ENCODE assay signal across 8 cellular contexts in genomic region chr17:65278050-65278819, GRCh38.
DNase-seq lines count a peak whose midpoint lies in the region; ATAC-seq and TF ChIP-seq lines count a peak whose summit lies in the region.

No MANE protein-coding gene starts in this region.

- no peak overlapping the region for H4K5ac ChIP-seq in IMR-90 (ENCODE audit: low read depth, low read length)

- no peak overlapping the region for H3K14ac ChIP-seq in IMR-90 (replicated peaks; ENCODE audit: low read depth, low read length)

- ATAC-seq in IMR-90 (ENCODE audit: low read depth), result peak; percentile 97
- no peak for ATAC-seq in T-helper 17 cell
- ATAC-seq in upper lobe of right lung, result peak; percentile 89
- ATAC-seq in GM21360 (IDR thresholded peaks at IDR 0.05; ENCODE audit: unreplicated experiment), result no peak
- ATAC-seq in esophagus mucosa, result no peak

- no peak overlapping the region for H3K9ac ChIP-seq in IMR-90 (ENCODE audit: low read depth, low read length)

- CTCF ChIA-PET in IMR-90 (lab: Yijun Ruan, JAX), result interaction anchor here (0.8 to 1.3 kb wide), 4 partner anchors 13 to 890 kb away, joined by 3 to 4 read pairs (median 4); no protein-coding TSS in a partner anchor

- no peak overlapping the region for H2BK20ac ChIP-seq in IMR-90 (ENCODE audit: low read depth, low read length)

- peak overlapping the region; percentile 67 for H3K27ac Mint-ChIP-seq in T-helper 17 cell

- H3K4me1 ChIP-seq in IMR-90 (ENCODE audit: control insufficient read depth, insufficient read depth, low read length) (peaks cover 3% of the 10 kb centered on the region; the same call in 1 of the 2 replicates), upper lobe of right lung (no peaks in the 10 kb centered on the region)

- peaks cover 2% of the 10 kb centered on the region; the same call in 1 of the 2 replicates for H3K9me1 ChIP-seq in IMR-90 (ENCODE audit: insufficient read depth, low read length)

- H3K36me3 ChIP-seq in IMR-90 (ENCODE audit: control insufficient read depth, insufficient read depth, low read length) (no peaks in the 10 kb centered on the region), upper lobe of right lung (no peaks in the 10 kb centered on the region)

- H3K18ac ChIP-seq in IMR-90 (ENCODE audit: low read depth, low read length), result no peak overlapping the region

- no peak overlapping the region for H2BK120ac ChIP-seq in IMR-90 (ENCODE audit: low read depth, low read length)

- no peak overlapping the region for H2BK5ac ChIP-seq in IMR-90 (ENCODE audit: low read depth, low read length, poor library complexity, severe bottlenecking)

- TF ChIP-seq POLR2A in IMR-90 (IDR thresholded peaks at IDR 0.05; ENCODE audit: low read depth, low read length), result no peak

- no peak overlapping the region for H3K4ac ChIP-seq in IMR-90 (ENCODE audit: low read depth, low read length)

- peak; percentile 72 for TF ChIP-seq CTCF in IMR-90 (conservative IDR thresholded peaks at IDR 0.05; ENCODE audit: low read depth, low read length)
- TF ChIP-seq CTCF in dorsolateral prefrontal cortex (IDR thresholded peaks at IDR 0.05 in 54 of 56, conservative IDR thresholded peaks at IDR 0.05 in 2 of 56; ENCODE audit: low read depth in 1 of 56, partially characterized antibody in 56 of 56), result peak in 51 of 56 donors; percentile 7 to 64 (median 47)
- peak; percentile 68 for TF ChIP-seq CTCF in upper lobe of right lung (IDR thresholded peaks at IDR 0.05)

- no peaks in the 10 kb centered on the region for H3K79me1 ChIP-seq in IMR-90 (ENCODE audit: low read depth in 1 of 2, low read length in 2 of 2)

- H3K56ac ChIP-seq in IMR-90 (ENCODE audit: extremely low read depth, insufficient read depth, low read length), result no peak overlapping the region

- H3K36me3 Mint-ChIP-seq in T-helper 17 cell (ENCODE audit: low read depth), result no peaks in the 10 kb centered on the region

- dilution Hi-C loops in IMR-90 (cut with HindIII; ENCODE audit: low sequenced_read_pairs, unreplicated experiment), result no loop called here

- 0 out of 2 replicates have a peak overlapping the region, but pooled peaks have one; percentile 61 for H3K4me2 ChIP-seq in IMR-90 (ENCODE audit: low read depth, low read length)

- H3K27me3 ChIP-seq in IMR-90 (ENCODE audit: control insufficient read depth, insufficient read depth, low read length) (peaks cover 4% of the 10 kb centered on the region), dorsolateral prefrontal cortex (peaks cover 0 to 3% (median 0%) of the 10 kb centered on the region in 45 donors), upper lobe of right lung (no peaks in the 10 kb centered on the region)

- no peak overlapping the region for H4K8ac ChIP-seq in IMR-90 (ENCODE audit: low read depth in 2 of 2, low read length in 2 of 2)

- in situ Hi-C loops in IMR-90 (cut with MboI; ENCODE audit: low sequenced_read_pairs), result no loop called here

- WGBS in IMR-90 (ENCODE audit: extremely low coverage in 2 of 2, insufficient read length in 1 of 2), 2 experiments, result 5% methylated on average over 4 of the region's 12 CpGs; no CpG with 5 or more reads in 1 of the 2 experiments

- H2AK9ac ChIP-seq in IMR-90 (replicated peaks; ENCODE audit: low read depth, low read length, poor library complexity), result peak overlapping the region; percentile 57

- no peak overlapping the region for H4K91ac ChIP-seq in IMR-90 (ENCODE audit: insufficient read depth, low read depth, low read length)

- H3K23ac ChIP-seq in IMR-90 (ENCODE audit: low read depth, low read length), result no peak overlapping the region

- peaks cover 21% of the 10 kb centered on the region for H3K27me3 Mint-ChIP-seq in T-helper 17 cell

- H3K4me3 Mint-ChIP-seq in T-helper 17 cell, result peak overlapping the region; percentile 36

- DNase-seq in DMS114 treated with DMSO at 0.1 percent for 48 hours (lab: John Stamatoyannopoulos, UW; ENCODE audit: unreplicated experiment) (peak; percentile 41), IMR-90 (peak; percentile 62), T-helper 17 cell (no peak), dorsolateral prefrontal cortex (peak in 2 of 10 donors; percentile 25 to 31), lung microvascular endothelial cell (ENCODE audit: low read depth in 2 of 2) (peak; percentile 73 to 84), upper lobe of right lung (no peak)

- H3K4me3 ChIP-seq in IMR-90 (ENCODE audit: insufficient read depth, low read depth, low read length) (no peak overlapping the region), dorsolateral prefrontal cortex (peak overlapping the region in 1 of 59 donors; percentile 15), upper lobe of right lung (no peak overlapping the region)

- no peak overlapping the region for H2BK15ac ChIP-seq in IMR-90 (ENCODE audit: low read depth, low read length)

- no TSS peak for BruUV-seq in IMR-90 (replicated peaks; lab: Mats Ljungman, UMichigan)

- no peaks in the 10 kb centered on the region for H4K20me1 ChIP-seq in IMR-90 (ENCODE audit: insufficient read depth, low read length)

- peak; percentile 84 for TF ChIP-seq RAD21 in IMR-90 (IDR thresholded peaks at IDR 0.05; ENCODE audit: low read length)

- peaks cover 5% of the 10 kb centered on the region for H3K4me1 Mint-ChIP-seq in T-helper 17 cell

- POLR2A ChIA-PET in IMR-90 (lab: Charles Lee; ENCODE audit: unreplicated experiment), result interaction anchor here (0.7 kb wide), 1 partner anchor 877 kb away, joined by 4 read pairs; no protein-coding TSS in a partner anchor

- 0 out of 2 replicates have a peak, but pooled peaks cover 1% of the 10 kb centered on the region for H3K9me3 ChIP-seq in IMR-90 (ENCODE audit: control insufficient read depth, insufficient read depth, low read length)
- H3K9me3 ChIP-seq in T-helper 17 cell (ENCODE audit: control insufficient read depth, low read length, poor library complexity, severe bottlenecking), result peaks cover under 1% of the 10 kb centered on the region
- no peaks in the 10 kb centered on the region for H3K9me3 ChIP-seq in upper lobe of right lung

- H3K27ac ChIP-seq in IMR-90 (ENCODE audit: insufficient read depth, low read length) (no peak overlapping the region), dorsolateral prefrontal cortex (no peak overlapping the region), upper lobe of right lung (peak overlapping the region; percentile 18)

- H2AK5ac ChIP-seq in IMR-90 (ENCODE audit: low read depth, low read length), result no peak overlapping the region

- peak overlapping the region; percentile 78 for H2AFZ ChIP-seq in IMR-90 (replicated peaks; ENCODE audit: low read length, poor library complexity)

- intact Hi-C loops in IMR-90 (cut with micrococcal nuclease), result loop anchor here (1.0 to 5.0 kb wide), 5 partner anchors 43 to 887 kb away; no protein-coding TSS in a partner anchor
- intact Hi-C loops in dorsolateral prefrontal cortex (cut with DNase I), result no loop called here
- intact Hi-C loops in upper lobe of right lung (cut with DNase I), result no loop called here

TF ChIP-seq in IMR-90, 13 proteins besides CTCF, POLR2A, EP300 and RAD21:
- TF ChIP-seq RFX5 (IDR thresholded peaks at IDR 0.05; ENCODE audit: low read depth, low read length) (no peak), BHLHE40 (IDR thresholded peaks at IDR 0.05; ENCODE audit: low read depth, low read length) (no peak), ELK1 (IDR thresholded peaks at IDR 0.05; ENCODE audit: borderline replicate concordance, low read depth, low read length) (no peak), SMC3 (IDR thresholded peaks at IDR 0.05; ENCODE audit: low read depth, low read length) (peak; percentile 78), FOS (IDR thresholded peaks at IDR 0.05; ENCODE audit: low read depth, low read length) (no peak), MXI1 (IDR thresholded peaks at IDR 0.05; ENCODE audit: borderline replicate concordance, low read depth, low read length) (no peak), MAZ (IDR thresholded peaks at IDR 0.05; ENCODE audit: borderline replicate concordance, low read depth, low read length) (0 out of 2 replicates have a peak, but pooled peaks have one; percentile 24)

Comparison
In these comparisons a context has a peak if more than half of its experiments do, and no peak if none do; other contexts are left out.
1. DNase-seq: peak in DMS114 treated with DMSO at 0.1 percent for 48 hours (single experiment), IMR-90 (single experiment) and lung microvascular endothelial cell (2 of 2); none in T-helper 17 cell (0 of 3) and upper lobe of right lung (single experiment).
2. ATAC-seq: peak in IMR-90 (single experiment) and upper lobe of right lung (single experiment); none in T-helper 17 cell (single experiment), GM21360 (single experiment) and esophagus mucosa (single experiment).
3. Peak in every context shown above with its lines, with median percentiles within 50 percentile points of each other: CTCF ChIP-seq.